In genomic region chr5:98085593-98085992, GRCh38 we compare ENCODE assay signal across 26 cellular contexts.
"Had no signal": no experiment of that assay in that cellular context is flagged by ENCODE, and none has a peak within 500 bp of the region (broad histone marks: within the 10 kb centered on the region; RNA-seq: fewer than 3 reads in every experiment).

No MANE protein-coding gene starts in this region.

- H3K27ac ChIP-seq: epithelial cell of prostate, esophagus squamous epithelium, heart right ventricle, lower lobe of right lung, neural progenitor cell, spleen, tibial nerve had no signal

- H3K4me3 ChIP-seq: esophagus squamous epithelium, heart right ventricle, lower lobe of right lung, neural progenitor cell, spleen, tibial nerve had no signal

- H3K4me3 Mint-ChIP-seq: activated B cell treated with CpG ODN at 0.5 μM for 24 hours; activated CD8-positive, alpha-beta memory T cell treated with anti-CD3 and anti-CD28 coated beads, Interleukin-2, amount 10 ng/mL, durations not matched to agents 7 days and 5 days; activated CD8-positive, alpha-beta T cell treated with anti-CD3 and anti-CD28 coated beads, Interleukin-2, amount 10 ng/mL, durations not matched to agents 7 days and 5 days; activated naive CD4-positive, alpha-beta T cell treated with anti-CD3 and anti-CD28 coated beads, Interleukin-2, amount 50 U/mL, for 24 hours; activated naive CD8-positive, alpha-beta T cell treated with anti-CD3 and anti-CD28 coated beads, Interleukin-2, amount 50 U/mL, for 24 hours; central memory CD8-positive, alpha-beta T cell; natural killer cell; neural progenitor cell; T-helper 2 cell treated with Interferon-gamma antibody and Interleukin-4, amounts not matched to agents 5 μg/mL and 100 μg/mL, for 36 hours had no signal

- H3K4me1 Mint-ChIP-seq: activated B cell treated with CpG ODN at 0.5 μM for 24 hours; activated CD8-positive, alpha-beta memory T cell treated with anti-CD3 and anti-CD28 coated beads, Interleukin-2, amount 10 ng/mL, durations not matched to agents 7 days and 5 days; activated naive CD4-positive, alpha-beta T cell treated with anti-CD3 and anti-CD28 coated beads, Interleukin-2, amount 50 U/mL, for 24 hours; activated naive CD8-positive, alpha-beta T cell treated with anti-CD3 and anti-CD28 coated beads, Interleukin-2, amount 50 U/mL, for 24 hours; central memory CD8-positive, alpha-beta T cell; natural killer cell; neural progenitor cell had no signal

- H3K4me2 ChIP-seq: neural progenitor cell had no signal

- H2AFZ ChIP-seq: neural progenitor cell had no signal

- H3K9me3 ChIP-seq: esophagus squamous epithelium, heart right ventricle, lower lobe of right lung, spleen, tibial nerve had no signal

- H3K27ac Mint-ChIP-seq: activated B cell treated with CpG ODN at 0.5 μM for 24 hours; activated CD8-positive, alpha-beta memory T cell treated with anti-CD3 and anti-CD28 coated beads, Interleukin-2, amount 10 ng/mL, durations not matched to agents 7 days and 5 days; activated CD8-positive, alpha-beta T cell treated with anti-CD3 and anti-CD28 coated beads, Interleukin-2, amount 10 ng/mL, durations not matched to agents 7 days and 5 days; activated naive CD4-positive, alpha-beta T cell treated with anti-CD3 and anti-CD28 coated beads, Interleukin-2, amount 50 U/mL, for 24 hours; activated naive CD8-positive, alpha-beta T cell treated with anti-CD3 and anti-CD28 coated beads, Interleukin-2, amount 50 U/mL, for 24 hours; activated T-helper 2 cell treated with anti-CD3 and anti-CD28 coated beads, Interferon-gamma antibody, Interleukin-2, Interleukin-4, amounts not matched to agents 10 μg/mL and 5 μg/mL and 100 μg/mL, durations not matched to agents 14 hours and 24 hours and 36 hours; natural killer cell; neural progenitor cell; T-helper 2 cell treated with Interferon-gamma antibody and Interleukin-4, amounts not matched to agents 5 μg/mL and 100 μg/mL, for 36 hours had no signal

- H3K27me3 Mint-ChIP-seq: activated B cell treated with CpG ODN at 0.5 μM for 24 hours; activated CD8-positive, alpha-beta memory T cell treated with anti-CD3 and anti-CD28 coated beads, Interleukin-2, amount 10 ng/mL, durations not matched to agents 7 days and 5 days; activated naive CD4-positive, alpha-beta T cell treated with anti-CD3 and anti-CD28 coated beads, Interleukin-2, amount 50 U/mL, for 24 hours; central memory CD8-positive, alpha-beta T cell had no signal

- H3K4me1 ChIP-seq: esophagus squamous epithelium, heart right ventricle, lower lobe of right lung, neural progenitor cell, spleen, tibial nerve had no signal

- H3K36me3 Mint-ChIP-seq: activated CD8-positive, alpha-beta memory T cell treated with anti-CD3 and anti-CD28 coated beads, Interleukin-2, amount 10 ng/mL, durations not matched to agents 7 days and 5 days; activated naive CD4-positive, alpha-beta T cell treated with anti-CD3 and anti-CD28 coated beads, Interleukin-2, amount 50 U/mL, for 24 hours; natural killer cell; neural progenitor cell had no signal

- H3K36me3 ChIP-seq: esophagus squamous epithelium, heart right ventricle, lower lobe of right lung, neural progenitor cell, spleen, tibial nerve had no signal

- H3K27me3 ChIP-seq: esophagus squamous epithelium, heart right ventricle, neural progenitor cell, spleen, tibial nerve had no signal

- DNase-seq: activated B cell treated with CpG ODN at 0.5 μM for 24 hours; activated CD8-positive, alpha-beta memory T cell treated with anti-CD3 and anti-CD28 coated beads, Interleukin-2, amount 10 ng/mL, durations not matched to agents 7 days and 5 days; activated CD8-positive, alpha-beta T cell treated with anti-CD3 and anti-CD28 coated beads, Interleukin-2, amount 10 ng/mL, durations not matched to agents 7 days and 5 days; activated naive CD8-positive, alpha-beta T cell treated with anti-CD3 and anti-CD28 coated beads, Interleukin-2, amount 50 U/mL, for 24 hours; activated T-cell treated with anti-CD3 and anti-CD28 coated beads, Interleukin-2, amount 50 U/mL, for 48 hours; anterior cingulate cortex; dermis blood vessel endothelial cell; effector CD4-positive, alpha-beta T cell; esophagus squamous epithelium; foreskin melanocyte; heart right ventricle; kidney glomerular epithelial cell; lower lobe of right lung; mesenchymal stem cell; natural killer cell; right cardiac atrium; spleen; stimulated activated naive CD4-positive, alpha-beta T cell treated with Interleukin-2 at 50 U/mL for 16 hours had no signal

- ATAC-seq: activated CD8-positive, alpha-beta memory T cell treated with anti-CD3 and anti-CD28 coated beads, Interleukin-2, amount 10 ng/mL, durations not matched to agents 7 days and 5 days; activated CD8-positive, alpha-beta T cell treated with anti-CD3 and anti-CD28 coated beads, Interleukin-2, amount 10 ng/mL, durations not matched to agents 7 days and 5 days; activated naive CD8-positive, alpha-beta T cell treated with anti-CD3 and anti-CD28 coated beads, Interleukin-2, amount 50 U/mL, for 24 hours; heart right ventricle; left lobe of liver; lower lobe of right lung; natural killer cell; right cardiac atrium had no signal

- H3K9me3 Mint-ChIP-seq: activated B cell treated with CpG ODN at 0.5 μM for 24 hours; activated naive CD4-positive, alpha-beta T cell treated with anti-CD3 and anti-CD28 coated beads, Interleukin-2, amount 50 U/mL, for 24 hours; activated naive CD8-positive, alpha-beta T cell treated with anti-CD3 and anti-CD28 coated beads, Interleukin-2, amount 50 U/mL, for 24 hours; activated T-helper 2 cell treated with anti-CD3 and anti-CD28 coated beads, Interferon-gamma antibody, Interleukin-2, Interleukin-4, amounts not matched to agents 10 μg/mL and 5 μg/mL and 100 μg/mL, durations not matched to agents 14 hours and 24 hours and 36 hours; neural progenitor cell; T-helper 2 cell treated with Interferon-gamma antibody and Interleukin-4, amounts not matched to agents 5 μg/mL and 100 μg/mL, for 36 hours had no signal

- H3K9ac ChIP-seq: neural progenitor cell had no signal
